In the genomic region with DNA sequence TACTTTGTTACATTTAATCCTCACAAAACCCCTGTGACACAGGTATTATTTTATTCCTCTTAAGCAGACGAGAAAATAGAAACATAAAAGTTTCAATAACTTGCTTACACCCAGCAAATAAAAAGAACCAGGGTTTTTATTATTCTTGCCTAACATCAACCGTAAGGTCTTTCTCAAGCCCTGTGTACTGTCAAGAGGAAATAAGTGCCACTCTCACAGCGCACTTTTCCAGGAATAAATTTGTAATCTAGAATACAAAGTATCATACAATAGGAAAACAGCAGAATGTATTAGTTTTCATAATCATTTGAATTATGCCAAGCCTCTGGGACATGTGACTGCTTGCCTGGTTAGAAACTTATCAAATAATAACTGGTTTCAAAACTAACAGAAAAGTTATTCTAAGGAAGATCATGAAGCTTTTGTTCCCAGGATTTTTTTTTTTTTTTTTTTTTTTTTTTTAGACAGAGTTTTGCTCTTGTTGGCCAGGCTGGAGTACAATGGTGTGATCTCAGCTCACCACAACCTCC, we compare ENCODE assay signal across 26 cellular contexts. TPM values are rescaled to one million over a fixed set of nuclear protein-coding genes. Genes with fewer than 3 reads are reported as not detected.
DNase-seq lines count a peak whose midpoint lies in the region; ATAC-seq and TF ChIP-seq lines count a peak whose summit lies in the region.
"Had no signal": no experiment of that assay in that cellular context is flagged by ENCODE, and none has a peak within 500 bp of the region (broad histone marks: within the 10 kb centered on the region; RNA-seq: fewer than 3 reads in every experiment).

No MANE protein-coding gene starts in this region.

- peak overlapping the region; percentile 39 for H3K27ac ChIP-seq in neural progenitor cell

- no peak overlapping the region for H2AFZ ChIP-seq in Loucy (ENCODE audit: low read length)
- no peak overlapping the region for H2AFZ ChIP-seq in neural progenitor cell (replicated peaks)
- H2AFZ ChIP-seq: GM23338 had no signal

- H3K9ac ChIP-seq in Loucy (ENCODE audit: low read depth, low read length, poor library complexity, severe bottlenecking), result no peak overlapping the region
- H3K9ac ChIP-seq in neural progenitor cell, result no peak overlapping the region

- H3K27ac Mint-ChIP-seq in neural progenitor cell, result no peak overlapping the region
- H3K27ac Mint-ChIP-seq: CD4-positive, alpha-beta memory T cell; GM23338 had no signal

- H3K4me1 ChIP-seq in Loucy (ENCODE audit: insufficient read depth, low read length, poor library complexity, severe bottlenecking), result peaks cover 46% of the 10 kb centered on the region
- peaks cover 23% of the 10 kb centered on the region for H3K4me1 ChIP-seq in neural progenitor cell

- no peak for TF ChIP-seq CTCF in Loucy (conservative IDR thresholded peaks at IDR 0.05; ENCODE audit: low read length)
- TF ChIP-seq CTCF in neural progenitor cell (IDR thresholded peaks at IDR 0.05), result no peak

- peaks cover 2% of the 10 kb centered on the region for H3K27me3 Mint-ChIP-seq in neural progenitor cell (ENCODE audit: insufficient read depth, low read depth)
- H3K27me3 Mint-ChIP-seq: CD4-positive, alpha-beta memory T cell had no signal

- no peaks in the 10 kb centered on the region; the same call in 1 of the 2 replicates for H3F3A ChIP-seq in Loucy (ENCODE audit: low read depth)
- H3F3A ChIP-seq in neural progenitor cell (ENCODE audit: low read depth), result peaks cover 23% of the 10 kb centered on the region

- H3K4me3 ChIP-seq in Loucy (ENCODE audit: low read length, poor library complexity, severe bottlenecking) (no peak overlapping the region), neural progenitor cell (no peak overlapping the region)
- H3K4me3 ChIP-seq: GM23338 had no signal

- H3K36me3 ChIP-seq in Loucy (ENCODE audit: insufficient read depth, low read length), result no peaks in the 10 kb centered on the region
- no peaks in the 10 kb centered on the region for H3K36me3 ChIP-seq in neural progenitor cell

- H3K4me2 ChIP-seq in Loucy (ENCODE audit: low read depth, low read length, poor library complexity, severe bottlenecking) (peak overlapping the region; percentile 27), neural progenitor cell (no peak overlapping the region)
- H3K4me2 ChIP-seq: GM23338 had no signal

- H4K20me1 ChIP-seq in Loucy (ENCODE audit: insufficient read depth, low read length, poor library complexity, severe bottlenecking) (no peaks in the 10 kb centered on the region), neural progenitor cell (ENCODE audit: low read depth) (no peaks in the 10 kb centered on the region)

- H3K9me2 ChIP-seq in Loucy (replicated peaks; ENCODE audit: low read depth, low read length), result no peaks in the 10 kb centered on the region

- DNase-seq in GF-D8 (lab: John Stamatoyannopoulos, UW) (peak; percentile 62), fibroblast of gingiva (ENCODE audit: low read depth) (peak; percentile 4), neural progenitor cell (ENCODE audit: low spot score) (no peak), occipital lobe (lab: John Stamatoyannopoulos, UW) (no peak), NCI-H1092 (lab: John Stamatoyannopoulos, UW) (no peak)
- DNase-seq: C1 segment of cervical spinal cord; CD4-positive, alpha-beta memory T cell; DMS 273 treated with DMSO at 0.1 percent for 48 hours; DND-41; H9; Karpas-422; NCI-H1048; NCI-H1417 treated with DMSO at 0.1 percent for 48 hours; NCI-H1694 treated with DMSO at 0.1 percent for 48 hours; NCI-H2081; NCI-H446 treated with DMSO at 0.1 percent for 48 hours; NCI-H526; NCI-H82; NK-92 treated with Interleukin-12 subunit alpha and Interleukin-12 subunit beta, amount 100 ng/mL, for 24 hours; RPMI8226; SHP77; T-helper 1 cell had no signal

- no peak overlapping the region for H3K4me3 Mint-ChIP-seq in neural progenitor cell
- H3K4me3 Mint-ChIP-seq: CD4-positive, alpha-beta memory T cell; GM23338; H9 had no signal

- H3K9me3 Mint-ChIP-seq in neural progenitor cell, result no peaks in the 10 kb centered on the region
- H3K9me3 Mint-ChIP-seq: CD4-positive, alpha-beta memory T cell; GM23338; H9 had no signal

- peaks cover 26% of the 10 kb centered on the region for H3K36me3 Mint-ChIP-seq in neural progenitor cell
- H3K36me3 Mint-ChIP-seq: CD4-positive, alpha-beta memory T cell had no signal

- peaks cover 14% of the 10 kb centered on the region for H3K4me1 Mint-ChIP-seq in neural progenitor cell

- H3K79me2 ChIP-seq in Loucy (ENCODE audit: insufficient read depth, low read length) (peaks cover 10% of the 10 kb centered on the region; the same call in 1 of the 2 replicates), neural progenitor cell (ENCODE audit: low read depth) (peaks cover 13% of the 10 kb centered on the region)

- ATAC-seq in GM21360 (IDR thresholded peaks at IDR 0.05; ENCODE audit: unreplicated experiment), result no peak
- ATAC-seq: HepG2 had no signal

- H3K27me3 ChIP-seq in Loucy (ENCODE audit: insufficient read depth, low read length, poor library complexity, severe bottlenecking) (no peaks in the 10 kb centered on the region), neural progenitor cell (no peaks in the 10 kb centered on the region)

- H3K9me3 ChIP-seq in Loucy (ENCODE audit: insufficient read depth, low read depth, low read length) (no peaks in the 10 kb centered on the region), neural progenitor cell (ENCODE audit: low read depth) (no peaks in the 10 kb centered on the region)

RNA-seq across cellular contexts. Expression of gene CCDC34, which starts 7.4 kb away (rescaled TPM):
- 15.6 and 30.6 TPM in 2 replicates for total RNA-seq in neural progenitor cell (ENCODE audit: low replicate concordance)
- 5.9 TPM for total RNA-seq in occipital lobe

Comparison
In these comparisons a context has a peak if more than half of its experiments do, and no peak if none do; other contexts are left out.
1. DNase-seq: peak in GF-D8 (single experiment) and fibroblast of gingiva (single experiment); none in neural progenitor cell (single experiment), occipital lobe (single experiment) and NCI-H1092 (single experiment).